ENCODE assay signal across 2 cellular contexts in genomic region chr10:73839276-73839966, GRCh38.
TF ChIP-seq lines count a peak whose summit lies in the region.

No MANE protein-coding gene starts in this region.

TF ChIP-seq in SK-N-SH, 30 proteins besides CTCF, POLR2A, EP300 and RAD21 (continued from another document):
- TF ChIP-seq PBX3 (IDR thresholded peaks at IDR 0.05) (no peak), NRF1 (IDR thresholded peaks at IDR 0.05; ENCODE audit: low read depth, low read length) (no peak)

TF ChIP-seq in SK-N-SH treated with all-trans-retinoic acid at 6 μM for 48 hours, 23 proteins besides CTCF, POLR2A, EP300 and RAD21 (continued from another document):
- TF ChIP-seq ZNF70 (CRISPR knock-in tag; IDR thresholded peaks at IDR 0.05) (no peak), TSHZ2 (CRISPR knock-in tag; IDR thresholded peaks at IDR 0.05) (no peak), CSDC2 (CRISPR knock-in tag; IDR thresholded peaks at IDR 0.05) (no peak), TOX (CRISPR knock-in tag; IDR thresholded peaks at IDR 0.05; ENCODE audit: borderline replicate concordance) (no peak), BACH2 (CRISPR knock-in tag; IDR thresholded peaks at IDR 0.05; ENCODE audit: borderline replicate concordance) (no peak), ZFP3 (CRISPR knock-in tag; IDR thresholded peaks at IDR 0.05) (no peak), POU6F1 (CRISPR knock-in tag; IDR thresholded peaks at IDR 0.05; ENCODE audit: borderline replicate concordance, low read depth) (no peak), TCF4 (CRISPR knock-in tag; IDR thresholded peaks at IDR 0.05; ENCODE audit: borderline replicate concordance) (no peak)
